ENCODE assay signal across 3 cellular contexts in genomic region chr2:231910161-231910560, GRCh38. TPM values are rescaled to one million over a fixed set of nuclear protein-coding genes. Genes with fewer than 3 reads are reported as not detected.
"Had no signal": no experiment of that assay in that cellular context is flagged by ENCODE, and none has a peak within 500 bp of the region (broad histone marks: within the 10 kb centered on the region; RNA-seq: fewer than 3 reads in every experiment).

No MANE protein-coding gene starts in this region.

RNA-seq across cellular contexts. Expression of gene NPPC, which starts 16.0 kb away (rescaled TPM):
- total RNA-seq: NCI-H460, PC-3, Peyer's patch had no signal
